1 cellular context compared by ENCODE assay signal in the genomic region with DNA sequence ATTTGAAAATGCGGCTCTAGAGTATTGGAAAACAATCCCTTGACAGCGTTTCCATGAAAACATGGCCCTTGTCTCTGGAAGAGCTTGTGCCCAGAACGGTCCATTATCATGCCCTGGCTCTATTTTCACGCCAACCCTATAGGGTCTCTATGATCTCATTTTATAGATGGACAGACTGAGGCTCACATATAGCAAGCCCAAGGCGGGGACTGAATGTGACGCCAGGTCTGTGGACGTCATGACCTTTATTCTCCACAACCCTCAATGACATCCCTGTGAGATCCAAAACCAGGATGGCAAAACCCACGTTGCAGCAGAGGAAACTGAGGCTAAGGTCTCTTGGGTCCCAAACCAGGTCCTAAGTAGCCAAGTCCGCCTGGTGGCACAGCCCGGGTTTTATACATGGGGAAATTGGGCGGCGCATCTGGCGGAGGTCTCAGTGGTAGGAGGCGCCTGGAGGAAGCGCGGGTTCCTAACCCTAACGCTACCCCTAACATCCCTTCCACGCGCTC.
TF ChIP-seq lines count a peak whose summit lies in the region.

No MANE protein-coding gene starts in this region.

TF ChIP-seq in HEK293, 187 proteins besides CTCF, POLR2A, EP300 and RAD21 (continued from another document):
- TF ChIP-seq, protein P1, sequence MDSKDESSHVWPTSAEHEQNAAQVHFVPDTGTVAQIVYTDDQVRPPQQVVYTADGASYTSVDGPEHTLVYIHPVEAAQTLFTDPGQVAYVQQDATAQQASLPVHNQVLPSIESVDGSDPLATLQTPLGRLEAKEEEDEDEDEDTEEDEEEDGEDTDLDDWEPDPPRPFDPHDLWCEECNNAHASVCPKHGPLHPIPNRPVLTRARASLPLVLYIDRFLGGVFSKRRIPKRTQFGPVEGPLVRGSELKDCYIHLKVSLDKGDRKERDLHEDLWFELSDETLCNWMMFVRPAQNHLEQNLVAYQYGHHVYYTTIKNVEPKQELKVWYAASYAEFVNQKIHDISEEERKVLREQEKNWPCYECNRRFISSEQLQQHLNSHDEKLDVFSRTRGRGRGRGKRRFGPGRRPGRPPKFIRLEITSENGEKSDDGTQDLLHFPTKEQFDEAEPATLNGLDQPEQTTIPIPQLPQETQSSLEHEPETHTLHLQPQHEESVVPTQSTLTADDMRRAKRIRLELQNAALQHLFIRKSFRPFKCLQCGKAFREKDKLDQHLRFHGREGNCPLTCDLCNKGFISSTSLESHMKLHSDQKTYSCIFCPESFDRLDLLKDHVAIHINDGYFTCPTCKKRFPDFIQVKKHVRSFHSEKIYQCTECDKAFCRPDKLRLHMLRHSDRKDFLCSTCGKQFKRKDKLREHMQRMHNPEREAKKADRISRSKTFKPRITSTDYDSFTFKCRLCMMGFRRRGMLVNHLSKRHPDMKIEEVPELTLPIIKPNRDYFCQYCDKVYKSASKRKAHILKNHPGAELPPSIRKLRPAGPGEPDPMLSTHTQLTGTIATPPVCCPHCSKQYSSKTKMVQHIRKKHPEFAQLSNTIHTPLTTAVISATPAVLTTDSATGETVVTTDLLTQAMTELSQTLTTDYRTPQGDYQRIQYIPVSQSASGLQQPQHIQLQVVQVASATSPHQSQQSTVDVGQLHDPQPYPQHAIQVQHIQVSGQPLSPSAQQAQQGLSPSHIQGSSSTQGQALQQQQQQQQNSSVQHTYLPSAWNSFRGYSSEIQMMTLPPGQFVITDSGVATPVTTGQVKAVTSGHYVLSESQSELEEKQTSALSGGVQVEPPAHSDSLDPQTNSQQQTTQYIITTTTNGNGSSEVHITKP (tag by site-specific recombination; IDR thresholded peaks at IDR 0.05): peak; percentile 32; the same call in 1 of the 2 replicates
- no peak for TF ChIP-seq ZNF354C (tag by site-specific recombination; IDR thresholded peaks at IDR 0.05; ENCODE audit: borderline replicate concordance, low read depth)
- no peak for TF ChIP-seq ZNF350 (tag by site-specific recombination; IDR thresholded peaks at IDR 0.05)
- no peak for TF ChIP-seq GLIS2 (tag by site-specific recombination; IDR thresholded peaks at IDR 0.05)
- TF ChIP-seq ZNF341 (tag by site-specific recombination; IDR thresholded peaks at IDR 0.05; ENCODE audit: low read depth): peak; percentile 72
- TF ChIP-seq ZNF366 (tag by site-specific recombination; conservative IDR thresholded peaks at IDR 0.05): 0 out of 2 replicates have a peak, but pooled peaks have one; percentile 16
- TF ChIP-seq, protein P2, sequence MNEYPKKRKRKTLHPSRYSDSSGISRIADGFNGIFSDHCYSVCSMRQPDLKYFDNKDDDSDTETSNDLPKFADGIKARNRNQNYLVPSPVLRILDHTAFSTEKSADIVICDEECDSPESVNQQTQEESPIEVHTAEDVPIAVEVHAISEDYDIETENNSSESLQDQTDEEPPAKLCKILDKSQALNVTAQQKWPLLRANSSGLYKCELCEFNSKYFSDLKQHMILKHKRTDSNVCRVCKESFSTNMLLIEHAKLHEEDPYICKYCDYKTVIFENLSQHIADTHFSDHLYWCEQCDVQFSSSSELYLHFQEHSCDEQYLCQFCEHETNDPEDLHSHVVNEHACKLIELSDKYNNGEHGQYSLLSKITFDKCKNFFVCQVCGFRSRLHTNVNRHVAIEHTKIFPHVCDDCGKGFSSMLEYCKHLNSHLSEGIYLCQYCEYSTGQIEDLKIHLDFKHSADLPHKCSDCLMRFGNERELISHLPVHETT (tag by site-specific recombination; IDR thresholded peaks at IDR 0.05): no peak
- no peak for TF ChIP-seq ZNF391 (tag by site-specific recombination; IDR thresholded peaks at IDR 0.05; ENCODE audit: borderline replicate concordance, low read depth)
- no peak for TF ChIP-seq ZNF2 (tag by site-specific recombination; IDR thresholded peaks at IDR 0.05)
- TF ChIP-seq ZNF626 (tag by site-specific recombination; IDR thresholded peaks at IDR 0.05): no peak
- TF ChIP-seq ZNF473 (tag by site-specific recombination; IDR thresholded peaks at IDR 0.05): no peak
- TF ChIP-seq KLF9 (tag by site-specific recombination; IDR thresholded peaks at IDR 0.05; ENCODE audit: low read depth): no peak
- TF ChIP-seq ZNF654 (tag by site-specific recombination; IDR thresholded peaks at IDR 0.05; ENCODE audit: low read depth): no peak
- TF ChIP-seq ZNF433 (tag by site-specific recombination; IDR thresholded peaks at IDR 0.05; ENCODE audit: low read depth): no peak
- no peak for TF ChIP-seq ZNF48 (tag by site-specific recombination; IDR thresholded peaks at IDR 0.05)
- no peak for TF ChIP-seq HOXA7 (CRISPR knock-in tag; IDR thresholded peaks at IDR 0.05; ENCODE audit: borderline replicate concordance)
- TF ChIP-seq ZNF707 (tag by site-specific recombination; IDR thresholded peaks at IDR 0.05): no peak
- TF ChIP-seq, protein P3, sequence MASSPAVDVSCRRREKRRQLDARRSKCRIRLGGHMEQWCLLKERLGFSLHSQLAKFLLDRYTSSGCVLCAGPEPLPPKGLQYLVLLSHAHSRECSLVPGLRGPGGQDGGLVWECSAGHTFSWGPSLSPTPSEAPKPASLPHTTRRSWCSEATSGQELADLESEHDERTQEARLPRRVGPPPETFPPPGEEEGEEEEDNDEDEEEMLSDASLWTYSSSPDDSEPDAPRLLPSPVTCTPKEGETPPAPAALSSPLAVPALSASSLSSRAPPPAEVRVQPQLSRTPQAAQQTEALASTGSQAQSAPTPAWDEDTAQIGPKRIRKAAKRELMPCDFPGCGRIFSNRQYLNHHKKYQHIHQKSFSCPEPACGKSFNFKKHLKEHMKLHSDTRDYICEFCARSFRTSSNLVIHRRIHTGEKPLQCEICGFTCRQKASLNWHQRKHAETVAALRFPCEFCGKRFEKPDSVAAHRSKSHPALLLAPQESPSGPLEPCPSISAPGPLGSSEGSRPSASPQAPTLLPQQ (tag by site-specific recombination; IDR thresholded peaks at IDR 0.05): no peak
- TF ChIP-seq BCL11A (tag by site-specific recombination; IDR thresholded peaks at IDR 0.05; ENCODE audit: low read depth): no peak
- no peak for TF ChIP-seq ZNF121 (tag by site-specific recombination; IDR thresholded peaks at IDR 0.05)
- TF ChIP-seq ZNF16 (tag by site-specific recombination; IDR thresholded peaks at IDR 0.05; ENCODE audit: low read depth): no peak
